Comparison of ENCODE assay signal across 8 cellular contexts in the genomic region with DNA sequence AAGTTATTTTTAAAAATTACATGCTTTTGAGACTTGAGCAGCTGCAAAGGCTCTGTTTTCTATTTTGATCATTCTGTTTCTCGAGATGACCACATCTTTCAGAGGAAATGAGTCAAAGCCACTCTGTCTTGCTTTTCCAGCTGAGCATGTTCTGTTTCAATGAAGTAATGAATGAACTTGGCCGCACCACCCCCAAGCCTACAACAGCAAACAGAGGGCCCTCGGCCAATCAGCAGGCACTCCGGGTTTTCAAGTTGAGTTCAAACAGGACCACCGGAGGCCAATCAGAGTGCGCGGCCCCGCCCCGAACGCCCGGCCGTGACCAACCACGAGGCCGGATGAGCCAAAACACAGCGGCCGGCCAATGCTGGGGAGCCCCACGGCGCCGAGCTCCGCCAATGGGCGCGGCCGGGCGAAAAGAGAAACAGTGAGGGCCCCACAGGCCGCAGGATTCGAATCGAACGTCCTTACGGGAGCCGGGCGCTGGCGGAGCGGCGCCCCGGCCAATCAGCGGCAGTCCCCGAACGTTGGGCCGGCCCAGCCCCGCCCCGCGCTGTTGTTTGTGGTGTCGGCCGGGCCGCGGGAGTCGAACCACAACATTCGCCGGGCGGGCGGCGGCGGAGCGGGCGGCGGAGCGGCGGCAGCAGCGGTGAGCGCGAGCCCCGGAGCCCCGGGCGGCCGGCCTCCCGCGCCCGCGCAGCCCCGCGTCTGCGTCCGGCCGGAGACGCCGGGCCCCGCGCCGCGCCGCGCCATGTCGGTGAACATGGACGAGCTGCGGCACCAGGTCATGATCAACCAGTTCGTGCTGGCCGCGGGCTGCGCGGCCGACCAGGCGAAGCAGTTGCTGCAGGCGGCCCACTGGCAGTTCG. TPM values are rescaled to one million over a fixed set of nuclear protein-coding genes. Genes with fewer than 3 reads are reported as not detected.
DNase-seq lines count a peak whose midpoint lies in the region; ATAC-seq and TF ChIP-seq lines count a peak whose summit lies in the region.

Gene UBALD2 (plus strand): TSS at position 594 of the 869 bp plus-strand sequence. CDS start 158 bp downstream, at position 752.

- peak; percentile 73 for ATAC-seq in HG02588 (IDR thresholded peaks at IDR 0.05; ENCODE audit: unreplicated experiment)
- peak; percentile 98 for ATAC-seq in SK-N-SH treated with all-trans-retinoic acid at 6 μM for 48 hours

- DNase-seq in GM06990 (ENCODE audit: extremely low read depth, insufficient read length) (peak; percentile 100), NCI-H1092 (lab: John Stamatoyannopoulos, UW) (peak; percentile 96), globus pallidus (ENCODE audit: low spot score) (peak; percentile 99), nucleus accumbens (lab: John Stamatoyannopoulos, UW) (peak; percentile 92 to 100 (median 99)), suprapubic skin (ENCODE audit: low spot score in 2 of 2) (peak; percentile 100)

- no peaks in the 10 kb centered on the region for H3K9me3 Mint-ChIP-seq in activated naive CD4-positive, alpha-beta T cell treated with anti-CD3 and anti-CD28 coated beads, Interleukin-2, amount 50 U/mL, for 24 hours

- peak; percentile 94 to 95 for TF ChIP-seq POLR2A in suprapubic skin (IDR thresholded peaks at IDR 0.05)

- H3K36me3 Mint-ChIP-seq in activated naive CD4-positive, alpha-beta T cell treated with anti-CD3 and anti-CD28 coated beads, Interleukin-2, amount 50 U/mL, for 24 hours: peaks cover 7% of the 10 kb centered on the region

- TF ChIP-seq CTCF in GM06990 (IDR thresholded peaks at IDR 0.05; ENCODE audit: insufficient read depth, low read length, poor library complexity, severe bottlenecking) (no peak), suprapubic skin (IDR thresholded peaks at IDR 0.05) (no peak)

- WGBS in suprapubic skin: 0% methylated on average over 17 of the region's 94 CpGs

- peaks cover 75% of the 10 kb centered on the region for H3K4me1 ChIP-seq in suprapubic skin

- H3K27ac Mint-ChIP-seq in activated naive CD4-positive, alpha-beta T cell treated with anti-CD3 and anti-CD28 coated beads, Interleukin-2, amount 50 U/mL, for 24 hours: peak within 1 kb of the TSS; percentile 95

- peaks cover 60% of the 10 kb centered on the region for H3K4me1 Mint-ChIP-seq in activated naive CD4-positive, alpha-beta T cell treated with anti-CD3 and anti-CD28 coated beads, Interleukin-2, amount 50 U/mL, for 24 hours

- H3K4me3 ChIP-seq in GM06990 (replicated peaks; ENCODE audit: low read depth, low read length): peak within 1 kb of the TSS; percentile 79
- H3K4me3 ChIP-seq in suprapubic skin: peak within 1 kb of the TSS; percentile 88

- TF ChIP-seq EP300 in suprapubic skin (IDR thresholded peaks at IDR 0.05): no peak

- peak within 1 kb of the TSS; percentile 98 for H3K27ac ChIP-seq in suprapubic skin

- H3K9me3 ChIP-seq in suprapubic skin: no peaks in the 10 kb centered on the region

- H3K36me3 ChIP-seq in GM06990 (ENCODE audit: control insufficient read depth, insufficient read depth, low read length) (peaks cover 5% of the 10 kb centered on the region), suprapubic skin (peaks cover 4% of the 10 kb centered on the region)

- peak within 1 kb of the TSS; percentile 91 for H3K4me3 Mint-ChIP-seq in activated naive CD4-positive, alpha-beta T cell treated with anti-CD3 and anti-CD28 coated beads, Interleukin-2, amount 50 U/mL, for 24 hours

- H3K27me3 Mint-ChIP-seq in activated naive CD4-positive, alpha-beta T cell treated with anti-CD3 and anti-CD28 coated beads, Interleukin-2, amount 50 U/mL, for 24 hours: no peaks in the 10 kb centered on the region

- H3K27me3 ChIP-seq in GM06990 (replicated peaks; ENCODE audit: control insufficient read depth, insufficient read depth, low read length): no peaks in the 10 kb centered on the region
- no peaks in the 10 kb centered on the region for H3K27me3 ChIP-seq in suprapubic skin

TF ChIP-seq in SK-N-SH treated with all-trans-retinoic acid at 6 μM for 48 hours, 23 proteins besides CTCF, POLR2A, EP300 and RAD21 (continues in another document):
- TF ChIP-seq CSDC2 (CRISPR knock-in tag; IDR thresholded peaks at IDR 0.05): peak; percentile 99
- peak; percentile 87 for TF ChIP-seq ZFP3 (CRISPR knock-in tag; IDR thresholded peaks at IDR 0.05)
- TF ChIP-seq CREB5 (CRISPR knock-in tag; IDR thresholded peaks at IDR 0.05; ENCODE audit: low read depth): no peak
- no peak for TF ChIP-seq RARB (CRISPR knock-in tag; IDR thresholded peaks at IDR 0.05)
- TF ChIP-seq ZFP30 (CRISPR knock-in tag; IDR thresholded peaks at IDR 0.05): peak; percentile 73; the same call in 1 of the 2 replicates
- no peak for TF ChIP-seq TOX (CRISPR knock-in tag; IDR thresholded peaks at IDR 0.05; ENCODE audit: borderline replicate concordance)
- peak; percentile 98 for TF ChIP-seq ZNF565 (CRISPR knock-in tag; conservative IDR thresholded peaks at IDR 0.05; ENCODE audit: low read depth)
- no peak for TF ChIP-seq PATZ1 (CRISPR knock-in tag; IDR thresholded peaks at IDR 0.05; ENCODE audit: borderline replicate concordance)
- TF ChIP-seq SNAI2 (CRISPR knock-in tag; IDR thresholded peaks at IDR 0.05): peak; percentile 97
- TF ChIP-seq GLIS3 (CRISPR knock-in tag; IDR thresholded peaks at IDR 0.05): no peak
- peak; percentile 70 for TF ChIP-seq ZNF8 (CRISPR knock-in tag; IDR thresholded peaks at IDR 0.05)
- no peak for TF ChIP-seq ESRRG (CRISPR knock-in tag; IDR thresholded peaks at IDR 0.05)
- peak; percentile 99 for TF ChIP-seq PPARA (CRISPR knock-in tag; IDR thresholded peaks at IDR 0.05; ENCODE audit: borderline replicate concordance)
- TF ChIP-seq ARNTL (CRISPR knock-in tag; IDR thresholded peaks at IDR 0.05; ENCODE audit: borderline replicate concordance, low read depth): peak; percentile 88; the same call in 1 of the 2 replicates
- TF ChIP-seq, protein P1, sequence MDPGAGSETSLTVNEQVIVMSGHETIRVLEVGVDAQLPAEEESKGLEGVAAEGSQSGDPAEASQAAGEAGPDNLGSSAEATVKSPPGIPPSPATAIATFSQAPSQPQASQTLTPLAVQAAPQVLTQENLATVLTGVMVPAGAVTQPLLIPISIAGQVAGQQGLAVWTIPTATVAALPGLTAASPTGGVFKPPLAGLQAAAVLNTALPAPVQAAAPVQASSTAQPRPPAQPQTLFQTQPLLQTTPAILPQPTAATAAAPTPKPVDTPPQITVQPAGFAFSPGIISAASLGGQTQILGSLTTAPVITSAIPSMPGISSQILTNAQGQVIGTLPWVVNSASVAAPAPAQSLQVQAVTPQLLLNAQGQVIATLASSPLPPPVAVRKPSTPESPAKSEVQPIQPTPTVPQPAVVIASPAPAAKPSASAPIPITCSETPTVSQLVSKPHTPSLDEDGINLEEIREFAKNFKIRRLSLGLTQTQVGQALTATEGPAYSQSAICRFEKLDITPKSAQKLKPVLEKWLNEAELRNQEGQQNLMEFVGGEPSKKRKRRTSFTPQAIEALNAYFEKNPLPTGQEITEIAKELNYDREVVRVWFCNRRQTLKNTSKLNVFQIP (CRISPR knock-in tag; IDR thresholded peaks at IDR 0.05; ENCODE audit: borderline replicate concordance, low read depth): 0 out of 2 replicates have a peak, but pooled peaks have one; percentile 77

RNA-seq across cellular contexts. Expression of gene UBALD2, which starts in this region (rescaled TPM):
- 10 to 100 TPM; 24.8 to 42.7 (median 35.6) TPM for total RNA-seq in suprapubic skin

Comparison
In these comparisons a context has a peak if more than half of its experiments do, and no peak if none do; other contexts are left out.
1. Peak in every context shown above with its lines: DNase-seq, ATAC-seq, H3K4me3 ChIP-seq and H3K27ac ChIP-seq.